Comparison of ENCODE assay signal across 8 cellular contexts in genomic region chr20:1005452-1006027, GRCh38. TPM values are rescaled to one million over a fixed set of nuclear protein-coding genes. Genes with fewer than 3 reads are reported as not detected.
A peak's percentile ranks its signal among the peaks of the same experiment; 100 is the strongest.
DNase-seq lines count a peak whose midpoint lies in the region; ATAC-seq, FAIRE-seq and TF ChIP-seq lines count a peak whose summit lies in the region.

No MANE protein-coding gene starts in this region.

- TF ChIP-seq CTCF in upper lobe of right lung (IDR thresholded peaks at IDR 0.05): no peak

- H3K27ac ChIP-seq in upper lobe of right lung: no peak overlapping the region

- no peak for TF ChIP-seq POLR2A in GM12892 (IDR thresholded peaks at IDR 0.05; ENCODE audit: low read depth, low read length)

- no peaks in the 10 kb centered on the region for H3K4me1 ChIP-seq in upper lobe of right lung

- DNase-seq in 8988T (peak; percentile 81), GM12892 (ENCODE audit: insufficient read length) (no peak), HuH-7.5 (ENCODE audit: low spot score) (peak; percentile 41), T follicular helper cell (ENCODE audit: low read depth) (peak; percentile 1), germinal center (ENCODE audit: low spot score) (peak; percentile 62), upper lobe of right lung (peak; percentile 39), GOT3 (lab: John Stamatoyannopoulos, UW) (no peak)

- intact Hi-C loops in upper lobe of right lung (cut with DNase I): no loop called here

- H3K27me3 ChIP-seq in upper lobe of right lung: peaks cover 40% of the 10 kb centered on the region

- peak; percentile 51 for FAIRE-seq in GM12892 (lab: Jason Lieb, UNC)

- no peaks in the 10 kb centered on the region for H3K9me3 ChIP-seq in upper lobe of right lung

- peak; percentile 79 for ATAC-seq in upper lobe of right lung
- ATAC-seq in HG02840 (IDR thresholded peaks at IDR 0.05; ENCODE audit: low FRiP score, unreplicated experiment): no peak

- no peak overlapping the region for H3K4me3 ChIP-seq in upper lobe of right lung

- no peaks in the 10 kb centered on the region for H3K36me3 ChIP-seq in upper lobe of right lung

RNA-seq across cellular contexts. Expression of gene RSPO4, which starts 3.4 kb away (rescaled TPM):
- polyA plus RNA-seq in GM12892 (2012; ENCODE audit: missing spikeins): not detected
- 10.9 TPM for total RNA-seq in upper lobe of right lung

Comparison
In these comparisons a context has a peak if more than half of its experiments do, and no peak if none do; other contexts are left out.
1. DNase-seq: peak in 8988T (single experiment), HuH-7.5 (single experiment), T follicular helper cell (single experiment), germinal center (single experiment) and upper lobe of right lung (single experiment); none in GM12892 (single experiment) and GOT3 (single experiment).